ENCODE assay signal across 24 cellular contexts in the genomic region with DNA sequence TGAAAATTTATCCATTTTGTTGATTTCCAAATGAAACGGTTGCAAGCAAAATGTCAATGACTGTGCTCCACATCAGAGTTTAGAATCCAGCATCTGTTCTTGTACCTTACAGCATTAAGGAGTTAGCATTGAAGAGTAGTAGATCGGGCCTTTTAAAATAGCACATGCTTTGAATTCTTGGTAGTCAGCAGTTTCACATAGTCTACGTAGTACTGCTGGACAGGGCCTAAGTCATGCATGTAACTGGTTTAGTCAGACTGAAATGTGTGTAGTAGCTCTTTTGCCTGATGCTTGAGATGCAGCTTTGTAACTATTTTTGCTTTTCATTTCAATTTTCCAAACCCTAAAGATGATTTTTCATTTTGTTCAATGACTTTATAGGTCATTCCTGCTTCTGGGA. TPM values are rescaled to one million over a fixed set of nuclear protein-coding genes. Genes with fewer than 3 reads are reported as not detected.
A peak's percentile ranks its signal among the peaks of the same experiment; 100 is the strongest.
DNase-seq lines count a peak whose midpoint lies in the region; ATAC-seq, FAIRE-seq and TF ChIP-seq lines count a peak whose summit lies in the region.
"Had no signal": no experiment of that assay in that cellular context is flagged by ENCODE, and none has a peak within 500 bp of the region (broad histone marks: within the 10 kb centered on the region; RNA-seq: fewer than 3 reads in every experiment).

No MANE protein-coding gene starts in this region.

- H3K36me3 Mint-ChIP-seq in activated T-cell treated with anti-CD3 and anti-CD28 coated beads, Interleukin-2, amount 50 U/mL, for 4 hours (ENCODE audit: insufficient read depth), result no peaks in the 10 kb centered on the region

- H3K27me3 ChIP-seq in bronchial epithelial cell (ENCODE audit: control insufficient read depth, insufficient read depth, low read length), result peaks cover 14% of the 10 kb centered on the region

- no peak overlapping the region for H3K4me3 ChIP-seq in bronchial epithelial cell (ENCODE audit: low read depth, low read length)
- H3K4me3 ChIP-seq: MG63, transverse colon had no signal

- no peak for ATAC-seq in activated T-cell treated with anti-CD3 and anti-CD28 coated beads, Interleukin-2, amount 50 U/mL, for 4 hours
- ATAC-seq in activated CD4-positive, CD25-positive, alpha-beta regulatory T cell treated with anti-CD3 and anti-CD28 coated beads, Interleukin-2, amount 50 U/mL, for 24 hours, result no peak
- ATAC-seq: sciatic nerve; stimulated activated naive CD8-positive, alpha-beta T cell treated with anti-CD3 and anti-CD28 coated beads, Interleukin-15, Interleukin-2, amounts not matched to agents 100 U/mL and 50 U/mL, for 24 hours had no signal

- no peak for TF ChIP-seq CTCF in bronchial epithelial cell (IDR thresholded peaks at IDR 0.05; ENCODE audit: insufficient read depth, low read length, severe bottlenecking)

- no peak overlapping the region for H3K4me3 Mint-ChIP-seq in activated T-cell treated with anti-CD3 and anti-CD28 coated beads, Interleukin-2, amount 50 U/mL, for 4 hours
- H3K4me3 Mint-ChIP-seq: activated B cell treated with CpG ODN at 0.5 μM for 24 hours had no signal

- peaks cover 26% of the 10 kb centered on the region for H3K27me3 Mint-ChIP-seq in activated T-cell treated with anti-CD3 and anti-CD28 coated beads, Interleukin-2, amount 50 U/mL, for 4 hours (ENCODE audit: low read depth)

- H3K9me3 Mint-ChIP-seq in activated T-cell treated with anti-CD3 and anti-CD28 coated beads, Interleukin-2, amount 50 U/mL, for 4 hours, result no peaks in the 10 kb centered on the region
- H3K9me3 Mint-ChIP-seq: activated B cell treated with CpG ODN at 0.5 μM for 24 hours; activated T-helper 2 cell treated with anti-CD3 and anti-CD28 coated beads, Interferon-gamma antibody, Interleukin-2, Interleukin-4, amounts not matched to agents 10 μg/mL and 5 μg/mL and 100 μg/mL, durations not matched to agents 14 hours and 24 hours and 36 hours had no signal

- DNase-seq in AG08395 (ENCODE audit: low spot score) (peak; percentile 10), LHCN-M2 (ENCODE audit: low read depth) (peak; percentile 8), bronchial epithelial cell (ENCODE audit: low read depth) (peak; percentile 16), kidney tubule cell (ENCODE audit: low spot score) (peak; percentile 33)
- DNase-seq in activated CD8-positive, alpha-beta memory T cell treated with anti-CD3 and anti-CD28 coated beads, Interleukin-2, amount 50 U/mL, for 48 hours, result no peak
- no peak for DNase-seq in activated CD8-positive, alpha-beta memory T cell treated with anti-CD3 and anti-CD28 coated beads for 24 hours
- no peak for DNase-seq in activated T-cell treated with anti-CD3 and anti-CD28 coated beads, Interleukin-2, amount 50 U/mL, for 4 hours
- DNase-seq: activated B cell treated with CpG ODN at 0.5 μM for 24 hours; cerebellar nuclear complex; DMS79 treated with DMSO at 0.1 percent for 48 hours; hippocampal formation; MG63; NCI-H1694; NCI-H2227 treated with DMSO at 0.1 percent for 48 hours; stimulated activated naive CD8-positive, alpha-beta T cell treated with anti-CD3 and anti-CD28 coated beads, Interleukin-15, Interleukin-2, amounts not matched to agents 100 U/mL and 50 U/mL, for 24 hours; transverse colon had no signal

- no peaks in the 10 kb centered on the region for H3K4me1 Mint-ChIP-seq in activated T-cell treated with anti-CD3 and anti-CD28 coated beads, Interleukin-2, amount 50 U/mL, for 4 hours (ENCODE audit: low read depth)

- no peak for FAIRE-seq in bronchial epithelial cell (lab: Jason Lieb, UNC)

- H3K36me3 ChIP-seq in bronchial epithelial cell (ENCODE audit: control insufficient read depth, insufficient read depth, low read length), result no peaks in the 10 kb centered on the region
- H3K36me3 ChIP-seq: MG63, neutrophil, transverse colon had no signal

RNA-seq across cellular contexts. Expression of a gene that starts 19.8 kb away (rescaled TPM):
- not detected in 2 replicates for total RNA-seq in LHCN-M2 (2014; rRNA removed)
- not detected for polyA plus RNA-seq in LHCN-M2 (2012)
- not detected in 2 replicates for total RNA-seq in bronchial epithelial cell
- not detected for total RNA-seq in activated T-cell treated with anti-CD3 and anti-CD28 coated beads, Interleukin-2, amount 50 U/mL, for 4 hours
- total RNA-seq: activated B cell treated with CpG ODN at 0.5 μM for 24 hours; activated CD8-positive, alpha-beta memory T cell treated with anti-CD3 and anti-CD28 coated beads for 36 hours; activated T-helper 2 cell treated with anti-CD3 and anti-CD28 coated beads, Interferon-gamma antibody, Interleukin-2, Interleukin-4, amounts not matched to agents 10 μg/mL and 5 μg/mL and 100 μg/mL, durations not matched to agents 14 hours and 24 hours and 36 hours; kidney epithelial cell; mucosa of gallbladder; sciatic nerve; T-helper 1 cell treated with Interleukin-12 subunit alpha and Interleukin-12 subunit beta and Interleukin-4 antibody, amounts not matched to agents 30 ng/mL and 1 ng/mL, for 36 hours; transverse colon had no signal

RNA-seq across cellular contexts. Expression of a gene that starts 39.3 kb away (rescaled TPM):
- total RNA-seq in LHCN-M2 (2014; rRNA removed), result not detected in 2 replicates
- polyA plus RNA-seq in LHCN-M2 (2012), result not detected
- total RNA-seq in bronchial epithelial cell, result not detected in 2 replicates
- 100 to 1,000 TPM in 2 of 3 donors, 10 to 100 TPM in 1; 74.3 to 198 (median 134) TPM for total RNA-seq in activated T-cell treated with anti-CD3 and anti-CD28 coated beads, Interleukin-2, amount 50 U/mL, for 4 hours
- total RNA-seq: activated B cell treated with CpG ODN at 0.5 μM for 24 hours, kidney epithelial cell, mucosa of gallbladder, sciatic nerve, transverse colon had no signal

Comparison
In these comparisons a context has a peak if more than half of its experiments do, and no peak if none do; other contexts are left out.
1. DNase-seq: peak in AG08395 (single experiment), LHCN-M2 (single experiment), bronchial epithelial cell (single experiment) and kidney tubule cell (single experiment); none in activated CD8-positive, alpha-beta memory T cell treated with anti-CD3 and anti-CD28 coated beads, Interleukin-2, amount 50 U/mL, for 48 hours (single experiment), activated CD8-positive, alpha-beta memory T cell treated with anti-CD3 and anti-CD28 coated beads for 24 hours (single experiment) and activated T-cell treated with anti-CD3 and anti-CD28 coated beads, Interleukin-2, amount 50 U/mL, for 4 hours (single experiment).
2. RNA of a gene that starts 39.3 kb away (total RNA-seq): 74.3 to 198 TPM in activated T-cell treated with anti-CD3 and anti-CD28 coated beads, Interleukin-2, amount 50 U/mL, for 4 hours; not detected in LHCN-M2 and not detected in bronchial epithelial cell; every median in the first group is over 10 times any median in the second.